19 cellular contexts compared by ENCODE assay signal in the genomic region with DNA sequence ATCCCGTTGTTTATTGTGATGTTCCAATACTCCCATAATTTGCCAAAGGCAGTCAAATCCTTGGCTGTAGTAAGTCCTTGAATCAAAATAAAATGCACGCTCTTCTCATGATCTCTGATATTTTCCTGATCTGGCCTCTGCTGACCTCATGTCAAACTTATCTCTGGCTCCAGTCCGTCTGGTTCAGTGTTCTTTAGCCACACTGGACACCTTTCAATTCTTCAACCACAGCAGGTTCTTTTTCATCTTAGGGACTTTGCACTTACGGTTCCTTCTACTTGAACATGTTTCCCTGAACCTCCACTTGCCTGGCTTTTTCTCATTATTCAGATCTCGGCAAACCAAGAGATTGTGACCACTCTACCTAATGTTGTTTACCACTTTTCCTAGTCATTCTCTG. TPM values are rescaled to one million over a fixed set of nuclear protein-coding genes. Genes with fewer than 3 reads are reported as not detected.
"Had no signal": no experiment of that assay in that cellular context is flagged by ENCODE, and none has a peak within 500 bp of the region (broad histone marks: within the 10 kb centered on the region; RNA-seq: fewer than 3 reads in every experiment).

No MANE protein-coding gene starts in this region.

- H3K27ac ChIP-seq: esophagus squamous epithelium, ovary, suprapubic skin, transverse colon had no signal

- H3K36me3 Mint-ChIP-seq: activated naive CD4-positive, alpha-beta T cell treated with anti-CD3 and anti-CD28 coated beads, Interleukin-2, amount 50 U/mL, for 72 hours had no signal

- H3K4me3 ChIP-seq: adrenal gland, esophagus squamous epithelium, ovary, suprapubic skin, transverse colon had no signal

- H3K27ac Mint-ChIP-seq: activated naive CD4-positive, alpha-beta T cell treated with anti-CD3 and anti-CD28 coated beads, Interleukin-2, amount 50 U/mL, for 72 hours; stimulated activated naive CD8-positive, alpha-beta T cell treated with anti-CD3 and anti-CD28 coated beads, Interleukin-15, amount 100 ng/mL, for 72 hours had no signal

- H3K27me3 ChIP-seq: adrenal gland, ovary had no signal

- H3K9me3 Mint-ChIP-seq: activated naive CD4-positive, alpha-beta T cell treated with anti-CD3 and anti-CD28 coated beads, Interleukin-2, amount 50 U/mL, for 72 hours; stimulated activated naive CD8-positive, alpha-beta T cell treated with anti-CD3 and anti-CD28 coated beads, Interleukin-15, amount 100 ng/mL, for 72 hours had no signal

- FAIRE-seq: bronchial epithelial cell, endothelial cell of umbilical vein had no signal

- H3K9me3 ChIP-seq: adrenal gland, esophagus squamous epithelium, ovary, suprapubic skin, transverse colon had no signal

- H3K36me3 ChIP-seq: adrenal gland, esophagus squamous epithelium, ovary, suprapubic skin, transverse colon had no signal

- H3K4me3 Mint-ChIP-seq: stimulated activated naive CD8-positive, alpha-beta T cell treated with anti-CD3 and anti-CD28 coated beads, Interleukin-15, amount 100 ng/mL, for 72 hours had no signal

- H3K4me1 ChIP-seq: adrenal gland had no signal

- ATAC-seq: activated CD4-positive, CD25-positive, alpha-beta regulatory T cell treated with anti-CD3 and anti-CD28 coated beads, Interleukin-2, amount 50 U/mL, for 24 hours; activated naive CD4-positive, alpha-beta T cell treated with anti-CD3 and anti-CD28 coated beads, Interleukin-2, amount 50 U/mL, for 72 hours; stimulated activated naive CD8-positive, alpha-beta T cell treated with anti-CD3 and anti-CD28 coated beads, Interleukin-15, amount 100 ng/mL, for 72 hours had no signal

- DNase-seq: activated CD4-positive, alpha-beta T cell treated with anti-CD3 and anti-CD28 coated beads, Interleukin-2, amount 50 U/mL, for 1 hour; activated CD8-positive, alpha-beta memory T cell treated with anti-CD3 and anti-CD28 coated beads, Interleukin-2, amount 50 U/mL, for 4 hours; activated effector memory CD4-positive, alpha-beta T cell treated with anti-CD3 and anti-CD28 coated beads, Interleukin-2, amount 50 U/mL, for 16 hours; activated T-cell treated with anti-CD3 and anti-CD28 coated beads, Interleukin-2, amount 50 U/mL, for 48 hours; adrenal gland; dermis blood vessel endothelial cell; effector memory CD4-positive, alpha-beta T cell; esophagus squamous epithelium; ovary; stimulated activated naive CD8-positive, alpha-beta T cell treated with anti-CD3 and anti-CD28 coated beads, Interleukin-15, amount 100 ng/mL, for 72 hours; T-helper 1 cell; T1000; transverse colon had no signal

RNA-seq across cellular contexts. Expression of gene ENPEP, which starts 10.3 kb away (rescaled TPM):
- total RNA-seq: activated naive CD4-positive, alpha-beta T cell treated with anti-CD3 and anti-CD28 coated beads, Interleukin-2, amount 50 U/mL, for 72 hours; bronchial epithelial cell; endothelial cell of umbilical vein; lung microvascular endothelial cell had no signal
- polyA plus RNA-seq: endothelial cell of umbilical vein had no signal
